ENCODE assay signal across 7 cellular contexts in genomic region chr11:19714093-19714386, GRCh38. TPM values are rescaled to one million over a fixed set of nuclear protein-coding genes. Genes with fewer than 3 reads are reported as not detected.
A peak's percentile ranks its signal among the peaks of the same experiment; 100 is the strongest.
DNase-seq lines count a peak whose midpoint lies in the region; ATAC-seq and TF ChIP-seq lines count a peak whose summit lies in the region.

No MANE protein-coding gene starts in this region.

- no peak for DNase-seq in HFFc6
- DNase-seq in activated T-cell treated with anti-CD3 and anti-CD28 coated beads, Interleukin-2, amount 50 U/mL, for 4 hours = no peak
- no peak for DNase-seq in iPS DF 6.9 (ENCODE audit: low read depth, low spot score)
- DNase-seq in stomach = no peak
- no peak for DNase-seq in putamen (ENCODE audit: low spot score)
- DNase-seq in SIG-M5 (lab: John Stamatoyannopoulos, UW) = no peak

- no peak for TF ChIP-seq POLR2A in stomach (IDR thresholded peaks at IDR 0.05)

- H3K27me3 Mint-ChIP-seq in HFFc6 (ENCODE audit: insufficient read depth) = peaks cover 5% of the 10 kb centered on the region; the same call in 1 of the 2 replicates
- H3K27me3 Mint-ChIP-seq in activated T-cell treated with anti-CD3 and anti-CD28 coated beads, Interleukin-2, amount 50 U/mL, for 4 hours (ENCODE audit: low read depth) = peaks cover 33% of the 10 kb centered on the region

- peaks cover 20% of the 10 kb centered on the region; the same call in 1 of the 2 replicates for H3K36me3 Mint-ChIP-seq in HFFc6 (ENCODE audit: low read depth)
- no peaks in the 10 kb centered on the region for H3K36me3 Mint-ChIP-seq in activated T-cell treated with anti-CD3 and anti-CD28 coated beads, Interleukin-2, amount 50 U/mL, for 4 hours (ENCODE audit: insufficient read depth)

- no peak for ATAC-seq in activated T-cell treated with anti-CD3 and anti-CD28 coated beads, Interleukin-2, amount 50 U/mL, for 4 hours
- no peak for ATAC-seq in HG02938 (IDR thresholded peaks at IDR 0.05; ENCODE audit: unreplicated experiment)

- H3K36me3 ChIP-seq in iPS DF 6.9 (ENCODE audit: control insufficient read depth, insufficient read depth, low read length) = no peaks in the 10 kb centered on the region
- H3K36me3 ChIP-seq in stomach = no peaks in the 10 kb centered on the region

- H3K4me3 ChIP-seq in iPS DF 6.9 (ENCODE audit: low read length) (peak overlapping the region; percentile 29; the same call in 1 of the 2 replicates), stomach (peak overlapping the region; percentile 61 to 70 (median 64))

- H3K9me3 Mint-ChIP-seq in HFFc6 = no peaks in the 10 kb centered on the region
- H3K9me3 Mint-ChIP-seq in activated T-cell treated with anti-CD3 and anti-CD28 coated beads, Interleukin-2, amount 50 U/mL, for 4 hours = no peaks in the 10 kb centered on the region

- peak overlapping the region; percentile 96 for H3K27ac Mint-ChIP-seq in HFFc6

- H3K27me3 ChIP-seq in iPS DF 6.9 (ENCODE audit: control insufficient read depth, insufficient read depth, low read length) (peaks cover 21% of the 10 kb centered on the region), stomach (peaks cover 3 to 29% (median 26%) of the 10 kb centered on the region in 3 donors)

- TF ChIP-seq CTCF in HFFc6 (IDR thresholded peaks at IDR 0.05) (no peak), stomach (IDR thresholded peaks at IDR 0.05) (no peak)

- WGBS in iPS DF 6.9 (ENCODE audit: insufficient coverage, insufficient read length) = no CpG with 5 or more reads among the region's 17 CpGs
- 3 to 6% (median 4%) methylated on average over 17 of the region's 17 CpGs for WGBS in stomach, 5 donors

- H3K27ac ChIP-seq in iPS DF 6.9 (ENCODE audit: low read length) = no peak overlapping the region
- H3K27ac ChIP-seq in stomach = peak overlapping the region in 4 of 5 donors; percentile 33 to 94 (median 91)

- TF ChIP-seq EP300 in stomach (IDR thresholded peaks at IDR 0.05) = no peak

- H3K4me1 ChIP-seq in iPS DF 6.9 (ENCODE audit: control insufficient read depth, insufficient read depth, low read length) (peaks cover 3% of the 10 kb centered on the region; the same call in 1 of the 2 replicates), stomach (peaks cover 26 to 54% (median 38%) of the 10 kb centered on the region in 4 donors)

- H3K4me3 Mint-ChIP-seq in HFFc6 = peak overlapping the region; percentile 86
- peak overlapping the region; percentile 76 for H3K4me3 Mint-ChIP-seq in activated T-cell treated with anti-CD3 and anti-CD28 coated beads, Interleukin-2, amount 50 U/mL, for 4 hours

- H3K9me3 ChIP-seq in iPS DF 6.9 (ENCODE audit: control insufficient read depth, insufficient read depth, low read length) = no peaks in the 10 kb centered on the region
- H3K9me3 ChIP-seq in stomach = no peaks in the 10 kb centered on the region

- peaks cover 69% of the 10 kb centered on the region for H3K4me1 Mint-ChIP-seq in HFFc6 (ENCODE audit: low read depth)
- peaks cover 25% of the 10 kb centered on the region for H3K4me1 Mint-ChIP-seq in activated T-cell treated with anti-CD3 and anti-CD28 coated beads, Interleukin-2, amount 50 U/mL, for 4 hours (ENCODE audit: low read depth)

- intact Hi-C loops in stomach (cut with DNase I; ENCODE audit: low total_unique reads) = no loop called here

RNA-seq across cellular contexts. Expression of gene NAV2, which starts 1.4 kb away (rescaled TPM):
- 10 to 100 TPM; 12.4 to 34.9 (median 31.8) TPM for total RNA-seq in HFFc6 (2021; fragmentation: NEBNext Ultra II Directional; extraction: Animal tissue kit (Norgen Biotek cat#: 25700))
- total RNA-seq in activated T-cell treated with anti-CD3 and anti-CD28 coated beads, Interleukin-2, amount 50 U/mL, for 4 hours = under 1 TPM; 0.08 to 0.60 (median 0.35) TPM
- 10 to 100 TPM in 4 of 5 donors, 1 to 10 TPM in 1; 4.9 to 92.4 (median 19.3) TPM for total RNA-seq in stomach
- 1 to 10 TPM; 1.8 to 3.4 (median 3.1) TPM for polyA plus RNA-seq in stomach
